ENCODE assay signal across 28 cellular contexts in the genomic region with DNA sequence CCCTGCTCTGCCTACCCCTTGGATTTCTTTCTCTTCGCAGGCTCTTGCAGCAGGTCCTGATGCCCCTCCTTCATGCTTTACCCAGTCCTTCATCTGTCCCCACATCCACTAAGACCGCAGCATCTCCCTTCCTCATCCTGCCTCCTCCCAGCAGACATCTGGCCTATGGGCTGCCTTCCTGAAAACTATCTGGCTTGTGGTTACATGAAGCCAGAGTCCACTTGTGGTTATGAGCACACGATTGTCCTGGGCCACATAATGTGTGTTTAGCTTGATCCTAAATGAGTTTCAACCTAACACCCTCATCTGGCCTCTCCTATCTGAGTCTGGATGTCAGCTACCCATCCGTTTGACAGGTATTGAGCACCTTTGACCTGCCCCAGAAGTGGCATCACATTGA. TPM values are rescaled to one million over a fixed set of nuclear protein-coding genes. Genes with fewer than 3 reads are reported as not detected.
DNase-seq lines count a peak whose midpoint lies in the region; ATAC-seq, FAIRE-seq and TF ChIP-seq lines count a peak whose summit lies in the region.
"Had no signal": no experiment of that assay in that cellular context is flagged by ENCODE, and none has a peak within 500 bp of the region (broad histone marks: within the 10 kb centered on the region; RNA-seq: fewer than 3 reads in every experiment).

No MANE protein-coding gene starts in this region.

- ATAC-seq in GM19351 (IDR thresholded peaks at IDR 0.05; ENCODE audit: unreplicated experiment) = no peak
- ATAC-seq: activated CD8-positive, alpha-beta T cell treated with anti-CD3 and anti-CD28 coated beads for 36 hours; PC-3 had no signal

- H3K4me3 ChIP-seq in bronchial epithelial cell (ENCODE audit: low read depth, low read length) = no peak overlapping the region
- no peak overlapping the region for H3K4me3 ChIP-seq in Peyer's patch
- H3K4me3 ChIP-seq: adrenal gland, colonic mucosa, MG63, SJSA1, thyroid gland had no signal

- H3K36me3 ChIP-seq in bronchial epithelial cell (ENCODE audit: control insufficient read depth, insufficient read depth, low read length) (no peaks in the 10 kb centered on the region), Peyer's patch (no peaks in the 10 kb centered on the region)
- H3K36me3 ChIP-seq: adrenal gland, colonic mucosa, MG63, SJSA1, thyroid gland had no signal

- no peak for TF ChIP-seq POLR2A in Peyer's patch (IDR thresholded peaks at IDR 0.05)

- H3K27ac ChIP-seq in Peyer's patch = no peak overlapping the region
- H3K27ac ChIP-seq: adrenal gland, colonic mucosa, SJSA1, thyroid gland had no signal

- TF ChIP-seq CTCF in bronchial epithelial cell (IDR thresholded peaks at IDR 0.05; ENCODE audit: insufficient read depth, low read length, severe bottlenecking) = no peak
- TF ChIP-seq CTCF in Peyer's patch (IDR thresholded peaks at IDR 0.05) = no peak

- H3K9me3 ChIP-seq in Peyer's patch = no peaks in the 10 kb centered on the region
- H3K9me3 ChIP-seq: adrenal gland, Caco-2, colonic mucosa, MG63, SJSA1, thyroid gland had no signal

- in situ Hi-C loops in KBM-7 (cut with MboI; ENCODE audit: low pct_unique_long_range_greater_than_20kb, low sequenced_read_pairs) = no loop called here

- DNase-seq in AML-193 (lab: John Stamatoyannopoulos, UW) = peak; percentile 81 to 83
- peak; percentile 96 for DNase-seq in KBM-7
- peak; percentile 97 for DNase-seq in OCI-M1 (lab: John Stamatoyannopoulos, UW)
- no peak for DNase-seq in bronchial epithelial cell (ENCODE audit: low read depth)
- DNase-seq in Peyer's patch = no peak
- DNase-seq in midbrain (lab: John Stamatoyannopoulos, UW) = no peak
- no peak for DNase-seq in COLO668 (lab: John Stamatoyannopoulos, UW; ENCODE audit: unreplicated experiment)
- DNase-seq: activated CD8-positive, alpha-beta T cell treated with anti-CD3 and anti-CD28 coated beads for 36 hours; activated gamma-delta T cell; activated T-cell treated with anti-CD3 and anti-CD28 coated beads for 4 hours; adrenal gland; Caco-2; colonic mucosa; DND-41; H7; IMR-90; MG63; naive B cell; NCI-H1694; NCI-H69; PC-3; stimulated activated CD4-positive, alpha-beta T cell treated with anti-CD3 and anti-CD28 coated beads, Interleukin-12 subunit alpha, Interleukin-12 subunit beta, amount 100 ng/mL, for 4 hours; stimulated activated CD4-positive, alpha-beta T cell treated with anti-CD3 and anti-CD28 coated beads, Interleukin-4, amount 100 ng/mL, for 4 hours; thyroid gland had no signal

- H3K27me3 ChIP-seq in bronchial epithelial cell (ENCODE audit: control insufficient read depth, insufficient read depth, low read length) (no peaks in the 10 kb centered on the region), Peyer's patch (no peaks in the 10 kb centered on the region)
- H3K27me3 ChIP-seq: colonic mucosa, SJSA1, thyroid gland had no signal

- FAIRE-seq in bronchial epithelial cell (lab: Jason Lieb, UNC) = peak; percentile 66

- peaks cover 0 to 8% (median 3%) of the 10 kb centered on the region in 4 donors for H3K4me1 ChIP-seq in Peyer's patch
- H3K4me1 ChIP-seq: adrenal gland, colonic mucosa, SJSA1, thyroid gland had no signal

RNA-seq across cellular contexts. Expression of a gene that starts 5.5 kb away (rescaled TPM):
- total RNA-seq in bronchial epithelial cell (1.6 and 2.2 TPM in 2 replicates), Peyer's patch (10 to 100 TPM; 11.9 to 27.2 (median 16.0) TPM)

RNA-seq across cellular contexts. Expression of a gene that starts 34.1 kb away (rescaled TPM):
- total RNA-seq in bronchial epithelial cell (not detected in 2 replicates), Peyer's patch (10 to 100 TPM in 1 of 4 donors, 1 to 10 TPM in 2, not detected in 1; 2.7 to 19.8 (median 6.8) TPM)
- total RNA-seq: A172; activated CD8-positive, alpha-beta T cell treated with anti-CD3 and anti-CD28 coated beads for 36 hours; fibroblast of lung; H7; IMR-90; PC-3; SJSA1; thyroid gland had no signal

Comparison
In these comparisons a context has a peak if more than half of its experiments do, and no peak if none do; other contexts are left out.
1. DNase-seq: peak in AML-193 (2 of 2), KBM-7 (single experiment) and OCI-M1 (single experiment); none in bronchial epithelial cell (single experiment), Peyer's patch (0 of 3), midbrain (single experiment) and COLO668 (single experiment).